ENCODE assay signal across 12 cellular contexts in the genomic region with DNA sequence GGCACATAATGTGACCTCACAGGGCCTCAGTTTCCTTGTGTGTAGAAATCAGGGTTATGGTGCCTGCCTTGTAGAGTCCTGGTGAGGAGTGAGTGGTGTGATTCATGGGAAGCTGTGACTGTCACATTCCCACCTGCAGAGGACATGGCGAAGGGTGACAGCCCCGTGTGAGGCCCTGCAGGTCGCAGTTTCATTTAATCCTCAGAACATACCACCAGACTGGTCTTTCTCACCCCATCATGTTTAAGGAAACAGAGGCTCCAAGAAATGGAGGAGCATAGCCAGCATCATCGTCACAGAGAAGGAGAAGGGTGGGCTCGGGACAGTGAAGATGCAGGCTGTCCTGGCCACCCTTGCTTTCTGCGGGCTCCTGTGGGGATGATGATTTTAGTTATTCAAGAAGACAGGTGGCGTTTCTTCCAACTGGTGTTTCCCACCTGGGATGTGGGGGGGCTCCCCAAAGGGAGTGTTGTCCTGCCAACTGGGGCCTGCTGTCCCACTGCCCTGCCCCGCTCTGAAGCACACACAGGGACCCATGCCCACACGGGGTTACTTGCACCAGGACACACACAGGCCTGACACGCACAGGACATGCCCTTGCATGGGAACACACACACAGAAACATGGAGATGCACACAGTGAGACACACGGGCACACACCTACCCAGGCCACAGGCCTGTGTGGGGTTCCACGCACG.
A peak's percentile ranks its signal among the peaks of the same experiment; 100 is the strongest.
DNase-seq lines count a peak whose midpoint lies in the region; ATAC-seq and TF ChIP-seq lines count a peak whose summit lies in the region.
"Had no signal": no experiment of that assay in that cellular context is flagged by ENCODE, and none has a peak within 500 bp of the region (broad histone marks: within the 10 kb centered on the region; RNA-seq: fewer than 3 reads in every experiment).

No MANE protein-coding gene starts in this region.

- H3K36me3 Mint-ChIP-seq in Calu3 (ENCODE audit: insufficient read depth, unreplicated experiment), result peaks cover 43% of the 10 kb centered on the region
- H3K36me3 Mint-ChIP-seq in T-helper 17 cell (ENCODE audit: low read depth), result no peaks in the 10 kb centered on the region
- H3K36me3 Mint-ChIP-seq in endodermal cell (ENCODE audit: low read depth), result peaks cover 43% of the 10 kb centered on the region

- H3K27me3 Mint-ChIP-seq in Calu3 (ENCODE audit: unreplicated experiment) (no peaks in the 10 kb centered on the region), T-helper 17 cell (no peaks in the 10 kb centered on the region), endodermal cell (ENCODE audit: insufficient read depth) (no peaks in the 10 kb centered on the region)

- intact Hi-C loops in Calu3 (cut with micrococcal nuclease; ENCODE audit: unreplicated experiment) (no loop called here), heart right ventricle (cut with DNase I) (loop anchor here in 8 of 10 donors (1.0 to 10.0 kb wide), 6 partner anchors 38 to 326 kb away; no protein-coding TSS in a partner anchor)

- H3K9ac ChIP-seq in endodermal cell (ENCODE audit: extremely low read depth, low read length, poor library complexity, severe bottlenecking) (no peak overlapping the region), rectal smooth muscle tissue (ENCODE audit: low read length) (no peak overlapping the region)

- H3K4me1 ChIP-seq in endodermal cell (ENCODE audit: control insufficient read depth, insufficient read depth, low read length), result no peaks in the 10 kb centered on the region
- peaks cover 26% of the 10 kb centered on the region for H3K4me1 ChIP-seq in rectal smooth muscle tissue (ENCODE audit: control insufficient read depth, insufficient read depth, low read length)
- H3K4me1 ChIP-seq in heart right ventricle, result peaks cover 9 to 36% (median 26%) of the 10 kb centered on the region in 9 donors

- H3K9me3 ChIP-seq in T-helper 17 cell (ENCODE audit: control insufficient read depth, low read length, poor library complexity, severe bottlenecking), result no peaks in the 10 kb centered on the region
- H3K9me3 ChIP-seq in endodermal cell (ENCODE audit: control insufficient read depth, low read length), result no peaks in the 10 kb centered on the region
- H3K9me3 ChIP-seq in heart right ventricle, result no peaks in the 10 kb centered on the region
- H3K9me3 ChIP-seq: spleen had no signal

- H3K27me3 ChIP-seq in endodermal cell (ENCODE audit: control insufficient read depth, insufficient read depth, low read length, poor library complexity, severe bottlenecking) (no peaks in the 10 kb centered on the region), rectal smooth muscle tissue (ENCODE audit: control insufficient read depth, insufficient read depth, low read length) (no peaks in the 10 kb centered on the region), heart right ventricle (no peaks in the 10 kb centered on the region)
- H3K27me3 ChIP-seq: spleen had no signal

- H3K4me3 ChIP-seq in endodermal cell (ENCODE audit: low read length), result no peak overlapping the region
- H3K4me3 ChIP-seq in rectal smooth muscle tissue (ENCODE audit: low read length), result no peak overlapping the region
- H3K4me3 ChIP-seq in heart right ventricle, result no peak overlapping the region
- H3K4me3 ChIP-seq: PC-9, spleen had no signal

- BruUV-seq in Calu3 (replicated peaks; lab: Mats Ljungman, UMichigan), result no TSS peak

- no peaks in the 10 kb centered on the region for H3K9me3 Mint-ChIP-seq in Calu3 (ENCODE audit: low read depth, unreplicated experiment)
- H3K9me3 Mint-ChIP-seq in endodermal cell, result no peaks in the 10 kb centered on the region
- H3K9me3 Mint-ChIP-seq: brain had no signal

- H3K4me1 Mint-ChIP-seq in Calu3 (ENCODE audit: low read depth, unreplicated experiment) (peaks cover 44% of the 10 kb centered on the region), T-helper 17 cell (peaks cover 10% of the 10 kb centered on the region), endodermal cell (no peaks in the 10 kb centered on the region)
- H3K4me1 Mint-ChIP-seq: brain had no signal

- H3K4me3 Mint-ChIP-seq in Calu3 (ENCODE audit: low read depth, unreplicated experiment), result no peak overlapping the region
- no peak overlapping the region for H3K4me3 Mint-ChIP-seq in T-helper 17 cell
- no peak overlapping the region for H3K4me3 Mint-ChIP-seq in endodermal cell
- H3K4me3 Mint-ChIP-seq: brain had no signal

- TF ChIP-seq CTCF in Calu3 (IDR thresholded peaks at IDR 0.05; ENCODE audit: unreplicated experiment) (no peak), endodermal cell (conservative IDR thresholded peaks at IDR 0.05) (no peak), heart right ventricle (IDR thresholded peaks at IDR 0.05) (no peak)

- H3K27ac ChIP-seq in endodermal cell (ENCODE audit: low read depth, low read length) (no peak overlapping the region), rectal smooth muscle tissue (ENCODE audit: low read depth, low read length) (peak overlapping the region; percentile 84), heart right ventricle (no peak overlapping the region)

- 93 to 95% methylated on average over 7 to 13 of the region's 13 CpGs for WGBS in endodermal cell (ENCODE audit: insufficient coverage in 1 of 2, insufficient read length in 1 of 2), 2 experiments
- 94 to 95% methylated on average over 13 of the region's 13 CpGs for WGBS in heart right ventricle, 2 donors

- H3K27ac Mint-ChIP-seq in Calu3 (ENCODE audit: unreplicated experiment), result peak overlapping the region; percentile 45
- H3K27ac Mint-ChIP-seq in T-helper 17 cell, result peak overlapping the region; percentile 56
- H3K27ac Mint-ChIP-seq in endodermal cell, result peak overlapping the region; percentile 23

- CTCF ChIA-PET in Calu3 (lab: Charles Lee), result no interaction called here

- DNase-seq in Calu3 (no peak), T-helper 17 cell (no peak), endodermal cell (no peak), NCI-H187 (lab: John Stamatoyannopoulos, UW) (no peak), heart right ventricle (no peak), SHP77 treated with DMSO at 0.1 percent for 48 hours (lab: John Stamatoyannopoulos, UW) (no peak)
- DNase-seq: NCI-H1436, PC-9, spleen had no signal

- ATAC-seq in T-helper 17 cell, result no peak
- ATAC-seq in heart right ventricle, result no peak
- no peak for ATAC-seq in HG02884 (IDR thresholded peaks at IDR 0.05; ENCODE audit: unreplicated experiment)

- H3K36me3 ChIP-seq in endodermal cell (ENCODE audit: control insufficient read depth, insufficient read depth, low read length), result peaks cover 69% of the 10 kb centered on the region
- H3K36me3 ChIP-seq in rectal smooth muscle tissue (ENCODE audit: control insufficient read depth, insufficient read depth, low read length), result peaks cover 11% of the 10 kb centered on the region
- H3K36me3 ChIP-seq in heart right ventricle, result peaks cover 0 to 75% (median 5%) of the 10 kb centered on the region in 9 donors
